In the genomic region with DNA sequence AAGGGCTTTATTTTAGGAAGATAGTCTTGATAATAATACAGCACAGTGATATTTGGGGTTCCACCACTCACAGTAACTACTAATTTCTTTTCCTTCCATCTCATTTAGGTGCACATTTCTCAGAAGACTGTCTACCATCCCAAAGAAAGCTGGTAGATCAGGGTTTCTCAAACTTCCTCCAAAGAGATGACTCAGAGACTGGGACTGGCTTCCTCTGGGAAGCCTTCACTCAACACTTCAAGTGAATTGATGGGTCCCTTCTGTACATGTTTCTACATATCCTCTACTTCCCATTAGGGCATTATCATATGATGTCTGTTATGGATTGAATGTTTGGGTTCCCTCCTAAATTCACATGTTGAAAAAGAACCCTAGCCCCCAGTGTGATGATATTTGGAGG, we compare ENCODE assay signal across 14 cellular contexts.
"Had no signal": no experiment of that assay in that cellular context is flagged by ENCODE, and none has a peak within 500 bp of the region (broad histone marks: within the 10 kb centered on the region; RNA-seq: fewer than 3 reads in every experiment).

No MANE protein-coding gene starts in this region.

- H3K27me3 ChIP-seq: body of pancreas, right lobe of liver had no signal

- H3K4me1 Mint-ChIP-seq: central memory CD8-positive, alpha-beta T cell; mesothelial cell of epicardium; stimulated activated effector memory CD8-positive, alpha-beta T cell treated with anti-CD3 and anti-CD28 coated beads, Interleukin-12 subunit alpha, Interleukin-12 subunit beta, amount 100 ng/mL, for 72 hours had no signal

- H3K36me3 Mint-ChIP-seq: mesothelial cell of epicardium; stimulated activated effector memory CD8-positive, alpha-beta T cell treated with anti-CD3 and anti-CD28 coated beads, Interleukin-12 subunit alpha, Interleukin-12 subunit beta, amount 100 ng/mL, for 72 hours had no signal

- H3K4me3 ChIP-seq: body of pancreas, coronary artery, gastroesophageal sphincter, heart right ventricle, lung, psoas muscle, right lobe of liver had no signal

- H3K36me3 ChIP-seq: gastroesophageal sphincter, heart right ventricle, right lobe of liver had no signal

- DNase-seq: activated CD4-positive, CD25-positive, alpha-beta regulatory T cell treated with anti-CD3 and anti-CD28 coated beads, Interleukin-2, amount 50 U/mL, for 72 hours; activated naive CD4-positive, alpha-beta T cell treated with anti-CD3 and anti-CD28 coated beads, Interleukin-2, amount 50 U/mL, for 16 hours; body of pancreas; effector CD4-positive, alpha-beta T cell; heart right ventricle; psoas muscle; right lobe of liver; T-helper 9 cell had no signal

- H3K9me3 Mint-ChIP-seq: central memory CD8-positive, alpha-beta T cell; mesothelial cell of epicardium; stimulated activated effector memory CD8-positive, alpha-beta T cell treated with anti-CD3 and anti-CD28 coated beads, Interleukin-12 subunit alpha, Interleukin-12 subunit beta, amount 100 ng/mL, for 72 hours had no signal

- H3K27ac ChIP-seq: body of pancreas, coronary artery, gastroesophageal sphincter, heart right ventricle, psoas muscle, right lobe of liver had no signal

- H3K27ac Mint-ChIP-seq: mesothelial cell of epicardium; stimulated activated effector memory CD8-positive, alpha-beta T cell treated with anti-CD3 and anti-CD28 coated beads, Interleukin-12 subunit alpha, Interleukin-12 subunit beta, amount 100 ng/mL, for 72 hours had no signal

- ATAC-seq: body of pancreas; gastroesophageal sphincter; heart right ventricle; psoas muscle; right lobe of liver; stimulated activated effector memory CD8-positive, alpha-beta T cell treated with anti-CD3 and anti-CD28 coated beads, Interleukin-12 subunit alpha, Interleukin-12 subunit beta, amount 100 ng/mL, for 72 hours had no signal

- H3K4me3 Mint-ChIP-seq: central memory CD8-positive, alpha-beta T cell; mesothelial cell of epicardium; stimulated activated effector memory CD8-positive, alpha-beta T cell treated with anti-CD3 and anti-CD28 coated beads, Interleukin-12 subunit alpha, Interleukin-12 subunit beta, amount 100 ng/mL, for 72 hours had no signal

- H3K4me1 ChIP-seq: body of pancreas, heart right ventricle, psoas muscle, right lobe of liver had no signal
